27 cellular contexts compared by ENCODE assay signal in the genomic region with DNA sequence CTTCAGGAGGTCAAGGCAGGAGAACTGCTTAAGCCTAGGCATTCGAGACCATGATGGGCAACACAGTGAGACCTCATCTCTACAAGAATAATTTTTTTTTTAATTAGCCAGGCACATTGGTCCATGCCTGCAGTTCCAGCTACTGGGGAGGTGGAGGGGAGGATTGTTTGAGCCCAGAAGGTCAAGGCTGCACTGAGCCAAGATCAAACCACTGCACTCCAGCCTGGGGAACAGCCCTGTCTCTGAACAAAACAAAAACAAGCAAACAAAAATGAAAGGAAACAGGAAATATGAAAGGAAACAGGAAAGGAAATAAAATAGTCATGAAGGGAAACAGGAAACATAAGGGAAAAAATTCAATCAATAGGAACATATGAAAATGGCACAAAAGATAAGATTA.
"Had no signal": no experiment of that assay in that cellular context is flagged by ENCODE, and none has a peak within 500 bp of the region (broad histone marks: within the 10 kb centered on the region; RNA-seq: fewer than 3 reads in every experiment).

No MANE protein-coding gene starts in this region.

- FAIRE-seq: islet of Langerhans, kidney, urothelium cell line had no signal

- H3K27me3 ChIP-seq: ovary, right atrium auricular region, right lobe of liver, transverse colon, upper lobe of right lung had no signal

- H3K27ac ChIP-seq: left ventricle myocardium inferior, ovary, right atrium auricular region, right lobe of liver, transverse colon, upper lobe of right lung had no signal

- H3K4me1 Mint-ChIP-seq: immature natural killer cell; mesothelial cell of epicardium; naive B cell; stimulated activated memory B cell treated with anti-CD40 and anti-IgM and Interleukin-4, amounts not matched to agents 10 μg/mL and 1 μg/mL and 100 μg/mL, for 72 hours; stimulated activated naive CD8-positive, alpha-beta T cell treated with anti-CD3 and anti-CD28 coated beads, Interleukin-15, amount 100 ng/mL, for 72 hours had no signal

- H3K9me3 ChIP-seq: ovary, right lobe of liver, upper lobe of right lung had no signal

- DNase-seq: hypothalamus; immature natural killer cell; kidney; left colon; left ventricle myocardium inferior; mesendoderm; naive B cell; ovary; right lobe of liver; stimulated activated CD4-positive, alpha-beta T cell treated with anti-CD3 and anti-CD28 coated beads, Interleukin-1b, Interleukin-23, amount 100 ng/mL, for 48 hours; stimulated activated CD4-positive, alpha-beta T cell treated with anti-CD3 and anti-CD28 coated beads, Interleukin-2, amount 100 ng/mL, for 48 hours; stimulated activated CD4-positive, alpha-beta T cell treated with anti-CD3 and anti-CD28 coated beads, Interleukin-4, amount 100 ng/mL, for 4 hours; stimulated activated CD8-positive, alpha-beta memory T cell treated with anti-CD3 and anti-CD28 coated beads, Interleukin-4, amount 100 ng/mL, for 48 hours; stimulated activated naive CD4-positive, alpha-beta T cell treated with Interleukin-2 at 50 U/mL for 16 hours; stimulated activated naive CD8-positive, alpha-beta T cell treated with anti-CD3 and anti-CD28 coated beads, Interleukin-15, amount 100 ng/mL, for 72 hours; substantia nigra; transverse colon; upper lobe of right lung had no signal

- H3K4me2 ChIP-seq: smooth muscle cell had no signal

- H3K27me3 Mint-ChIP-seq: progenitor cell of endocrine pancreas; stimulated activated naive CD8-positive, alpha-beta T cell treated with anti-CD3 and anti-CD28 coated beads, Interleukin-15, amount 100 ng/mL, for 72 hours had no signal

- H3K36me3 ChIP-seq: left ventricle myocardium inferior, ovary, right atrium auricular region, right lobe of liver, transverse colon, upper lobe of right lung had no signal

- H3K4me1 ChIP-seq: upper lobe of right lung had no signal

- H3K4me3 Mint-ChIP-seq: immature natural killer cell; mesothelial cell of epicardium; naive B cell; natural killer cell treated with Interleukin-12 subunit alpha and Interleukin-12 subunit beta and Interleukin-15 and Interleukin-18, amount 100 ng/mL, for 72 hours; stimulated activated memory B cell treated with anti-CD40 and anti-IgM and Interleukin-4, amounts not matched to agents 10 μg/mL and 1 μg/mL and 100 μg/mL, for 72 hours; stimulated activated naive CD8-positive, alpha-beta T cell treated with anti-CD3 and anti-CD28 coated beads, Interleukin-15, amount 100 ng/mL, for 72 hours had no signal

- ATAC-seq: left colon; natural killer cell treated with Interleukin-12 subunit alpha and Interleukin-12 subunit beta and Interleukin-15 and Interleukin-18, amount 100 ng/mL, for 72 hours; stimulated activated memory B cell treated with anti-CD40 and anti-IgM and Interleukin-4, amounts not matched to agents 10 μg/mL and 1 μg/mL and 100 μg/mL, for 72 hours; stimulated activated naive CD8-positive, alpha-beta T cell treated with anti-CD3 and anti-CD28 coated beads, Interleukin-15, amount 100 ng/mL, for 72 hours; upper lobe of right lung had no signal

- H3K27ac Mint-ChIP-seq: immature natural killer cell; mesothelial cell of epicardium; natural killer cell treated with Interleukin-12 subunit alpha and Interleukin-12 subunit beta and Interleukin-15 and Interleukin-18, amount 100 ng/mL, for 72 hours; progenitor cell of endocrine pancreas; stimulated activated memory B cell treated with anti-CD40 and anti-IgM and Interleukin-4, amounts not matched to agents 10 μg/mL and 1 μg/mL and 100 μg/mL, for 72 hours; stimulated activated naive CD8-positive, alpha-beta T cell treated with anti-CD3 and anti-CD28 coated beads, Interleukin-15, amount 100 ng/mL, for 72 hours had no signal

- H3K4me3 ChIP-seq: left ventricle myocardium inferior, lung, ovary, right atrium auricular region, right lobe of liver, smooth muscle cell, transverse colon, upper lobe of right lung had no signal
